In the genomic region with DNA sequence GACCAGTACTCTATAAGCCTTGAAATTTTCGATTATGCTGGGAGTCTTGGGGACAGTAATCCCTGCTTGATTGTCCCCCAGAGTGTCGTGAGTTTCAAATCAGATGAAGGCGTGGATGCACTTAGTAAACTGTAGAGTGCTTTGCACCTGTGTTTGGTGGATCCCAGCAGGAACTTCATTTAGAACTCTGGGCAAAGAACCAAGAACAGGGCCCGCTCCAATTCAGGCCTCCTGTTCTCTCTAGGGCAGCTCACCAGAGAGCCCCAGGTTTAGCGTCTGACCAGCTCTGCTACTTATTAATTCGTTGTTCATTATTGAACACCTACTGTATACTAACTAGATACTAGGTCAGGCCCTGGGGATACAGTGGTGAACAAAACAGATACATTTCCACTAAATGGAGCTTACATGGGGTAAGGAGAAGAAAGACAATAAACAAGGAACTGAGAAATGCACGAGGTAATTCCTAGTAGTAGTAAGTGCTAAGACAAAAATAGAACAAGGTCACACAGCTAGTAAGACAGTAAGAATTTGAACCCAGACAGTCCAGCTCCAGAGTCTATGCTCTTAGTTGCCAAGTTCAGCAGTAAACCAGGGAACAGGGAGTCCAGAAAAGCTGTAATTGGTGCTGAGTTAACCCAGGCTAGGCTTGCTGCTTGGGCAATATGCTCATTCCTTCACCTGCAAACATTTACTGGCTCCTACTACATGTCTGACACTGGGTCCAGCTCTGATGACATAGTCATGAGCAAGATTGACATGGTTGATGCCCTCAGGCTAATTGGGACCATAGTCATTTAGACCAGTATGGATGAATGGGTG, we compare ENCODE assay signal across 7 cellular contexts. TPM values are rescaled to one million over a fixed set of nuclear protein-coding genes. Genes with fewer than 3 reads are reported as not detected.
A peak's percentile ranks its signal among the peaks of the same experiment; 100 is the strongest.
DNase-seq lines count a peak whose midpoint lies in the region; ATAC-seq and TF ChIP-seq lines count a peak whose summit lies in the region.

No MANE protein-coding gene starts in this region.

- no peak overlapping the region for H3K27ac ChIP-seq in Panc1 (ENCODE audit: low read length)
- H3K27ac ChIP-seq in epithelial cell of prostate, result peak overlapping the region; percentile 20
- peak overlapping the region; percentile 80 to 89 (median 84) for H3K27ac ChIP-seq in sigmoid colon

- H3K36me3 ChIP-seq in Panc1 (ENCODE audit: control insufficient read depth, insufficient read depth, low read length), result no peaks in the 10 kb centered on the region
- H3K36me3 ChIP-seq in sigmoid colon, result peaks cover 0 to 28% (median 9%) of the 10 kb centered on the region in 4 donors

- no peak for ATAC-seq in Panc1

- TSS peak; percentile 50 for BruUV-seq in Panc1 (replicated peaks; lab: Mats Ljungman, UMichigan)

- in situ Hi-C loops in Panc1 (cut with HindIII; ENCODE audit: low pct_unique_long_range_greater_than_20kb, low sequenced_read_pairs), result no loop called here

- CTCF ChIA-PET in Panc1 (lab: Charles Lee), result interaction anchor here (0.7 kb wide), 1 partner anchor 50 kb away, joined by 12 read pairs; no protein-coding TSS in a partner anchor

- TF ChIP-seq POLR2A in sigmoid colon (IDR thresholded peaks at IDR 0.05), result no peak

- H3K9me3 ChIP-seq in Panc1 (ENCODE audit: control insufficient read depth, insufficient read depth, low read depth, low read length) (no peaks in the 10 kb centered on the region), sigmoid colon (no peaks in the 10 kb centered on the region)

- intact Hi-C loops in Panc1 (cut with micrococcal nuclease; ENCODE audit: unreplicated experiment), result no loop called here
- intact Hi-C loops in sigmoid colon (cut with DNase I), result loop anchor here (2.0 to 5.0 kb wide), 2 partner anchors 49 to 202 kb away; partner anchors contain the start of genes ORC1 and PRPF38A
- intact Hi-C loops in posterior vena cava (cut with DNase I), result loop anchor here in 1 of 2 donors (2.0 kb wide), 1 partner anchor 49 kb away; no protein-coding TSS in a partner anchor

- peaks cover 9% of the 10 kb centered on the region; the same call in 1 of the 2 replicates for H3K4me1 ChIP-seq in Panc1 (ENCODE audit: control insufficient read depth, insufficient read depth, low read length)
- peaks cover 0 to 33% (median 26%) of the 10 kb centered on the region in 4 donors for H3K4me1 ChIP-seq in sigmoid colon

- H3K4me3 ChIP-seq in Panc1 (ENCODE audit: low read depth in 2 of 2, low read length in 2 of 2) (no peak overlapping the region), sigmoid colon (peak overlapping the region in 1 of 4 donors; percentile 71)

- DNase-seq in GM04503 (ENCODE audit: low read depth) (peak; percentile 16), Panc1 (ENCODE audit: low read depth, low spot score) (no peak), epithelial cell of prostate (ENCODE audit: low read depth, low spot score) (peak; percentile 45), sigmoid colon (no peak), NCI-H2029 (lab: John Stamatoyannopoulos, UW) (no peak), posterior vena cava (ENCODE audit: low spot score) (no peak), retina (no peak)

- no peaks in the 10 kb centered on the region for H3K27me3 ChIP-seq in Panc1 (ENCODE audit: control insufficient read depth, insufficient read depth, low read length)
- no peaks in the 10 kb centered on the region for H3K27me3 ChIP-seq in sigmoid colon

- WGBS in sigmoid colon, 2 donors, result 79 to 84% methylated on average over 7 of the region's 7 CpGs

- no peak for TF ChIP-seq CTCF in Panc1 (IDR thresholded peaks at IDR 0.05)
- TF ChIP-seq CTCF in sigmoid colon (IDR thresholded peaks at IDR 0.05), result no peak

- peak in 1 of 4 donors; percentile 23 for TF ChIP-seq EP300 in sigmoid colon (IDR thresholded peaks at IDR 0.05)

- POLR2A ChIA-PET in Panc1 (lab: Charles Lee), result interaction anchor here (0.5 kb wide), 1 partner anchor 51 kb away, joined by 3 read pairs; no protein-coding TSS in a partner anchor

RNA-seq across cellular contexts. Expression of gene GPX7, which starts 1.7 kb away (rescaled TPM):
- total RNA-seq in Panc1 (2021; ENCODE audit: unreplicated experiment), result 11.2 TPM
- 22.4 TPM for polyA plus RNA-seq in Panc1 (2012; ENCODE audit: insufficient read length)
- 10 to 100 TPM; 17.0 to 49.3 (median 24.5) TPM for total RNA-seq in sigmoid colon
- 1 to 10 TPM; 2.5 to 8.6 (median 5.4) TPM for polyA plus RNA-seq in sigmoid colon
- 10 to 100 TPM in 1 of 2 donors, 1 to 10 TPM in 1; 8.1 to 12.1 TPM for total RNA-seq in posterior vena cava

RNA-seq across cellular contexts. Expression of gene SHISAL2A, which starts 29.1 kb away (rescaled TPM):
- total RNA-seq in Panc1 (2021; ENCODE audit: unreplicated experiment) (0.23 TPM), sigmoid colon (not detected), posterior vena cava (under 1 TPM in 1 of 2 donors, not detected in 1; 0.14 TPM)
- polyA plus RNA-seq in Panc1 (2012; ENCODE audit: insufficient read length), result 0.39 TPM
- polyA plus RNA-seq in sigmoid colon, result 1 to 10 TPM in 1 of 3 donors, not detected in 2; 8.1 TPM

RNA-seq across cellular contexts. Expression of gene TUT4, which starts 51.0 kb away (rescaled TPM):
- total RNA-seq in Panc1 (2021; ENCODE audit: unreplicated experiment) (67.4 TPM), sigmoid colon (10 to 100 TPM; 50.4 to 66.9 (median 58.3) TPM), posterior vena cava (10 to 100 TPM; 35.8 to 39.8 TPM)
- 52.8 TPM for polyA plus RNA-seq in Panc1 (2012; ENCODE audit: insufficient read length)
- 10 to 100 TPM in 1 of 3 donors, 1 to 10 TPM in 2; 3.2 to 21.5 (median 9.6) TPM for polyA plus RNA-seq in sigmoid colon

Comparison
In these comparisons a context has a peak if more than half of its experiments do, and no peak if none do; other contexts are left out.
1. DNase-seq: peak in GM04503 (single experiment) and epithelial cell of prostate (single experiment); none in Panc1 (single experiment), sigmoid colon (single experiment), NCI-H2029 (single experiment), posterior vena cava (single experiment) and retina (single experiment).